In genomic region chr9:112719292-112719691, GRCh38 we compare ENCODE assay signal across 12 cellular contexts. TPM values are rescaled to one million over a fixed set of nuclear protein-coding genes. Genes with fewer than 3 reads are reported as not detected.
A peak's percentile ranks its signal among the peaks of the same experiment; 100 is the strongest.
DNase-seq lines count a peak whose midpoint lies in the region; ATAC-seq and TF ChIP-seq lines count a peak whose summit lies in the region.
"Had no signal": no experiment of that assay in that cellular context is flagged by ENCODE, and none has a peak within 500 bp of the region (broad histone marks: within the 10 kb centered on the region; RNA-seq: fewer than 3 reads in every experiment).

No MANE protein-coding gene starts in this region.

- no peaks in the 10 kb centered on the region for H3K27me3 ChIP-seq in PC-9 (ENCODE audit: insufficient read depth, low read depth)

- H3K4me1 ChIP-seq in PC-9 (replicated peaks; ENCODE audit: insufficient read depth), result peaks cover 16% of the 10 kb centered on the region; the same call in 1 of the 2 replicates

- BruUV-seq in PC-9 (replicated peaks; lab: Mats Ljungman, UMichigan), result no TSS peak

- peak overlapping the region; percentile 61 for H3K27ac Mint-ChIP-seq in activated CD8-positive, alpha-beta T cell treated with anti-CD3 and anti-CD28 coated beads for 36 hours
- no peak overlapping the region for H3K27ac Mint-ChIP-seq in activated CD8-positive, alpha-beta T cell treated with anti-CD3 and anti-CD28 coated beads, Interleukin-2, amount 10 ng/mL, durations not matched to agents 7 days and 5 days
- H3K27ac Mint-ChIP-seq in type B pancreatic cell, result peak overlapping the region; percentile 76

- no peak overlapping the region for H3K4me2 ChIP-seq in PC-9

- POLR2A ChIA-PET in activated CD8-positive, alpha-beta T cell treated with anti-CD3 and anti-CD28 coated beads for 36 hours (lab: Charles Lee), result interaction anchor here (1.5 kb wide), 2 partner anchors 10 to 12 kb away, joined by 3 to 4 read pairs; no protein-coding TSS in a partner anchor
- POLR2A ChIA-PET in activated CD8-positive, alpha-beta T cell treated with anti-CD3 and anti-CD28 coated beads, Interleukin-2, amount 10 ng/mL, durations not matched to agents 7 days and 5 days (lab: Charles Lee), result interaction anchor here (1.0 to 2.6 kb wide), 2 partner anchors 33 to 233 kb away, joined by 3 to 7 read pairs; partner anchors contain the start of gene KIAA1958
- POLR2A ChIA-PET in PC-9 (lab: Charles Lee; ENCODE audit: unreplicated experiment), result interaction anchor here (0.6 kb wide), 1 partner anchor 34 kb away, joined by 3 read pairs; no protein-coding TSS in a partner anchor

- H2AFZ ChIP-seq in PC-9, result 0 out of 2 replicates have a peak overlapping the region, but pooled peaks have one; percentile 6

- H4K20me1 ChIP-seq in PC-9 (ENCODE audit: insufficient read depth), result no peaks in the 10 kb centered on the region

- peaks cover 26% of the 10 kb centered on the region for H3K4me1 Mint-ChIP-seq in activated CD8-positive, alpha-beta T cell treated with anti-CD3 and anti-CD28 coated beads for 36 hours (ENCODE audit: low read depth)
- peaks cover 25% of the 10 kb centered on the region for H3K4me1 Mint-ChIP-seq in activated CD8-positive, alpha-beta T cell treated with anti-CD3 and anti-CD28 coated beads, Interleukin-2, amount 10 ng/mL, durations not matched to agents 7 days and 5 days (ENCODE audit: low read depth)
- H3K4me1 Mint-ChIP-seq in type B pancreatic cell (ENCODE audit: unreplicated experiment), result peaks cover 15% of the 10 kb centered on the region

- no peaks in the 10 kb centered on the region for H3K27me3 Mint-ChIP-seq in activated CD8-positive, alpha-beta T cell treated with anti-CD3 and anti-CD28 coated beads for 36 hours
- no peaks in the 10 kb centered on the region for H3K27me3 Mint-ChIP-seq in activated CD8-positive, alpha-beta T cell treated with anti-CD3 and anti-CD28 coated beads, Interleukin-2, amount 10 ng/mL, durations not matched to agents 7 days and 5 days (ENCODE audit: low read depth)
- no peaks in the 10 kb centered on the region for H3K27me3 Mint-ChIP-seq in type B pancreatic cell

- DNase-seq in activated CD8-positive, alpha-beta T cell treated with anti-CD3 and anti-CD28 coated beads for 36 hours, result no peak
- DNase-seq in activated CD8-positive, alpha-beta T cell treated with anti-CD3 and anti-CD28 coated beads, Interleukin-2, amount 10 ng/mL, durations not matched to agents 7 days and 5 days, result no peak
- DNase-seq in PC-9 (no peak), fibroblast of peridontal ligament (ENCODE audit: extremely low read depth) (peak; percentile 90), type B pancreatic cell (ENCODE audit: extremely low spot score, unreplicated experiment) (no peak), DMS153 (lab: John Stamatoyannopoulos, UW) (no peak), occipital lobe (lab: John Stamatoyannopoulos, UW) (no peak)
- DNase-seq in activated CD4-positive, CD25-positive, alpha-beta regulatory T cell (lab: John Stamatoyannopoulos, UW), result no peak
- DNase-seq: activated naive CD4-positive, alpha-beta T cell treated with Interleukin-2 at 50 U/mL for 16 hours; NCI-H1436; stimulated activated naive CD4-positive, alpha-beta T cell had no signal

- ATAC-seq in activated CD8-positive, alpha-beta T cell treated with anti-CD3 and anti-CD28 coated beads for 36 hours, result no peak
- ATAC-seq in activated CD8-positive, alpha-beta T cell treated with anti-CD3 and anti-CD28 coated beads, Interleukin-2, amount 10 ng/mL, durations not matched to agents 7 days and 5 days, result no peak
- ATAC-seq: Panc1 had no signal

- no peaks in the 10 kb centered on the region for H3K9me3 ChIP-seq in PC-9 (ENCODE audit: insufficient read depth, low read depth)

- no peak overlapping the region for H3K4me3 Mint-ChIP-seq in activated CD8-positive, alpha-beta T cell treated with anti-CD3 and anti-CD28 coated beads for 36 hours
- H3K4me3 Mint-ChIP-seq in activated CD8-positive, alpha-beta T cell treated with anti-CD3 and anti-CD28 coated beads, Interleukin-2, amount 10 ng/mL, durations not matched to agents 7 days and 5 days, result no peak overlapping the region
- peak overlapping the region; percentile 82 for H3K4me3 Mint-ChIP-seq in type B pancreatic cell

- no peaks in the 10 kb centered on the region for H3K36me3 ChIP-seq in PC-9 (ENCODE audit: low read depth)

- intact Hi-C loops in activated CD8-positive, alpha-beta T cell treated with anti-CD3 and anti-CD28 coated beads for 36 hours (cut with micrococcal nuclease), result loop anchor here (5.0 kb wide), 1 partner anchor 33 kb away; the partner anchor contains the start of gene SNX30
- intact Hi-C loops in PC-9 (cut with micrococcal nuclease; ENCODE audit: unreplicated experiment), result loop anchor here (2.0 to 10.0 kb wide), 4 partner anchors 32 to 384 kb away; partner anchors contain the start of genes PTBP3 and SNX30

- no peak for TF ChIP-seq CTCF in activated CD8-positive, alpha-beta T cell treated with anti-CD3 and anti-CD28 coated beads for 36 hours (IDR thresholded peaks at IDR 0.05)
- TF ChIP-seq CTCF in PC-9 (conservative IDR thresholded peaks at IDR 0.05) (no peak), type B pancreatic cell (conservative IDR thresholded peaks at IDR 0.05) (no peak)

- H3K27ac ChIP-seq in PC-9, result no peak overlapping the region

- H3F3A ChIP-seq in PC-9 (ENCODE audit: insufficient read depth, low read depth), result no peaks in the 10 kb centered on the region

- H3K9me2 ChIP-seq in PC-9 (ENCODE audit: insufficient read depth), result no peaks in the 10 kb centered on the region

- H3K9me3 Mint-ChIP-seq in activated CD8-positive, alpha-beta T cell treated with anti-CD3 and anti-CD28 coated beads for 36 hours, result no peaks in the 10 kb centered on the region
- H3K9me3 Mint-ChIP-seq in activated CD8-positive, alpha-beta T cell treated with anti-CD3 and anti-CD28 coated beads, Interleukin-2, amount 10 ng/mL, durations not matched to agents 7 days and 5 days (ENCODE audit: insufficient read depth), result no peaks in the 10 kb centered on the region
- no peaks in the 10 kb centered on the region for H3K9me3 Mint-ChIP-seq in type B pancreatic cell

- no peaks in the 10 kb centered on the region for H3K36me3 Mint-ChIP-seq in activated CD8-positive, alpha-beta T cell treated with anti-CD3 and anti-CD28 coated beads for 36 hours (ENCODE audit: low read depth)
- H3K36me3 Mint-ChIP-seq in activated CD8-positive, alpha-beta T cell treated with anti-CD3 and anti-CD28 coated beads, Interleukin-2, amount 10 ng/mL, durations not matched to agents 7 days and 5 days (ENCODE audit: low read depth), result peaks cover 4% of the 10 kb centered on the region
- H3K36me3 Mint-ChIP-seq in type B pancreatic cell, result no peaks in the 10 kb centered on the region

- CTCF ChIA-PET in activated CD8-positive, alpha-beta T cell treated with anti-CD3 and anti-CD28 coated beads for 36 hours (lab: Charles Lee), result interaction anchor here (0.8 to 5.3 kb wide), 6 partner anchors 14 to 126 kb away, joined by 3 to 36 read pairs (median 4); no protein-coding TSS in a partner anchor
- CTCF ChIA-PET in activated CD8-positive, alpha-beta T cell treated with anti-CD3 and anti-CD28 coated beads, Interleukin-2, amount 10 ng/mL, durations not matched to agents 7 days and 5 days (lab: Charles Lee), result interaction anchor here (1.2 to 5.3 kb wide), 5 partner anchors 11 to 234 kb away, joined by 3 to 39 read pairs (median 13); partner anchors contain the start of genes KIAA1958 and SNX30
- CTCF ChIA-PET in PC-9 (lab: Charles Lee), result interaction anchor here (1.8 kb wide), 1 partner anchor 184 kb away, joined by 5 read pairs; no protein-coding TSS in a partner anchor

- H3K4me3 ChIP-seq in PC-9, result no peak overlapping the region

- H3K79me2 ChIP-seq in PC-9 (ENCODE audit: low read depth), result peaks cover 20% of the 10 kb centered on the region

RNA-seq across cellular contexts. Expression of gene INIP, which starts 1.4 kb away (rescaled TPM):
- total RNA-seq in activated CD8-positive, alpha-beta T cell treated with anti-CD3 and anti-CD28 coated beads for 36 hours, result 10 to 100 TPM; 28.9 to 31.0 TPM
- total RNA-seq in activated CD8-positive, alpha-beta T cell treated with anti-CD3 and anti-CD28 coated beads, Interleukin-2, amount 10 ng/mL, durations not matched to agents 7 days and 5 days, result 10 to 100 TPM; 32.1 to 32.8 TPM
- 24.0 and 28.0 TPM in 2 replicates for total RNA-seq in PC-9 (2021)
- 30.5 and 34.5 TPM in 2 replicates for total RNA-seq in type B pancreatic cell (ENCODE audit: low replicate concordance)
- 27.3 TPM for total RNA-seq in occipital lobe

RNA-seq across cellular contexts. Expression of gene SNX30, which starts 31.3 kb away (rescaled TPM):
- total RNA-seq in activated CD8-positive, alpha-beta T cell treated with anti-CD3 and anti-CD28 coated beads for 36 hours, result 1 to 10 TPM; 3.8 to 3.9 TPM
- 1 to 10 TPM; 5.5 to 7.2 TPM for total RNA-seq in activated CD8-positive, alpha-beta T cell treated with anti-CD3 and anti-CD28 coated beads, Interleukin-2, amount 10 ng/mL, durations not matched to agents 7 days and 5 days
- total RNA-seq in PC-9 (2021) (32.5 and 33.1 TPM in 2 replicates), type B pancreatic cell (ENCODE audit: low replicate concordance) (7.7 and 10.6 TPM in 2 replicates), occipital lobe (25.0 TPM)
